ENCODE assay signal across 9 cellular contexts in the genomic region with DNA sequence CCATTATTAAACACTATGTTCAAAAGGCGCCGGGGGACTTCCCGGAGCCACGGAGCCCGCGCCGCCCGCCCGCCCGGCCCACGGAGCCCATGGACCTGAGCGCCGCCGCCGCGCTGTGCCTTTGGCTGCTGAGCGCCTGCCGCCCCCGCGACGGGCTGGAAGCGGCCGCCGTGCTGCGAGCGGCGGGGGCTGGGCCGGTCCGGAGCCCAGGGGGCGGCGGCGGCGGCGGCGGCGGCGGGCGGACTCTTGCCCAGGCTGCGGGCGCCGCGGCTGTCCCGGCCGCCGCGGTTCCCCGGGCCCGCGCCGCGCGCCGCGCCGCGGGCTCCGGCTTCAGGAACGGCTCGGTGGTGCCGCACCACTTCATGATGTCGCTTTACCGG. TPM values are rescaled to one million over a fixed set of nuclear protein-coding genes. Genes with fewer than 3 reads are reported as not detected.
DNase-seq lines count a peak whose midpoint lies in the region; ATAC-seq and TF ChIP-seq lines count a peak whose summit lies in the region.
"Had no signal": no experiment of that assay in that cellular context is flagged by ENCODE, and none has a peak within 500 bp of the region (broad histone marks: within the 10 kb centered on the region; RNA-seq: fewer than 3 reads in every experiment).

No MANE protein-coding gene starts in this region.

- WGBS in liver: 2% methylated on average over 62 of the region's 62 CpGs

- no peak for TF ChIP-seq CTCF in cardiac muscle cell (IDR thresholded peaks at IDR 0.05; ENCODE audit: low read depth, low read length)
- no peak for TF ChIP-seq CTCF in astrocyte of the cerebellum (IDR thresholded peaks at IDR 0.05; ENCODE audit: low read depth, low read length, missing control alignments)
- no peak for TF ChIP-seq CTCF in liver (IDR thresholded peaks at IDR 0.05; ENCODE audit: low read depth, low read length, missing input control)
- TF ChIP-seq CTCF in vagina (IDR thresholded peaks at IDR 0.05): no peak

- no peak for TF ChIP-seq RAD21 in liver (IDR thresholded peaks at IDR 0.05)

- H3K36me3 ChIP-seq in cardiac muscle cell (no peaks in the 10 kb centered on the region), liver (ENCODE audit: control insufficient read depth in 4 of 4, insufficient read depth in 3 of 4, low read depth in 1 of 4, low read length in 3 of 4) (peaks cover 0 to 3% (median 3%) of the 10 kb centered on the region in 4 donors), vagina (no peaks in the 10 kb centered on the region)

- H3K9ac ChIP-seq in liver (ENCODE audit: low read depth in 1 of 2, low read length in 2 of 2): peak overlapping the region in 1 of 2 donors; percentile 80

- H3K4me3 ChIP-seq in cardiac muscle cell (peak overlapping the region; percentile 55), astrocyte of the cerebellum (ENCODE audit: low read depth, low read length) (peak overlapping the region; percentile 23), liver (ENCODE audit: low read depth in 1 of 3, low read length in 3 of 3) (peak overlapping the region; percentile 67 to 82 (median 70)), vagina (peak overlapping the region; percentile 57 to 60)

- DNase-seq in cardiac muscle cell (ENCODE audit: low read depth in 1 of 2, low spot score in 1 of 2) (peak in 1 of 2 donors; percentile 56), cardiac septum (ENCODE audit: low spot score) (no peak), astrocyte of the cerebellum (ENCODE audit: low read depth) (no peak), vagina (ENCODE audit: extremely low spot score in 2 of 2) (no peak)
- DNase-seq in stimulated activated naive CD4-positive, alpha-beta T cell (lab: John Stamatoyannopoulos, UW): no peak
- DNase-seq: NCI-H1092 treated with DMSO at 0.1 percent for 48 hours had no signal

- H3K9me3 ChIP-seq in cardiac muscle cell (ENCODE audit: low read depth) (no peaks in the 10 kb centered on the region), liver (ENCODE audit: control insufficient read depth in 4 of 4, low read length in 3 of 4) (no peaks in the 10 kb centered on the region), vagina (no peaks in the 10 kb centered on the region)

- in situ Hi-C loops in astrocyte of the cerebellum (cut with HindIII; ENCODE audit: low sequenced_read_pairs): no loop called here

- H3K27me3 ChIP-seq in cardiac muscle cell (peaks cover 99% of the 10 kb centered on the region), liver (ENCODE audit: control insufficient read depth in 4 of 4, insufficient read depth in 4 of 4, low read length in 3 of 4) (no peaks in the 10 kb centered on the region), vagina (no peaks in the 10 kb centered on the region)

- no peak overlapping the region for H3K27ac ChIP-seq in cardiac muscle cell
- peak overlapping the region; percentile 78 to 86 for H3K27ac ChIP-seq in liver (ENCODE audit: low read depth in 1 of 2, low read length in 2 of 2)
- H3K27ac ChIP-seq in vagina: peak overlapping the region; percentile 87

- no peak for TF ChIP-seq POLR2A in vagina (IDR thresholded peaks at IDR 0.05)

- ATAC-seq in HG03342 (IDR thresholded peaks at IDR 0.05; ENCODE audit: unreplicated experiment): no peak
- ATAC-seq in GM18520 (IDR thresholded peaks at IDR 0.05; ENCODE audit: unreplicated experiment): no peak

- H3K4me1 ChIP-seq in cardiac muscle cell (ENCODE audit: low read depth): peaks cover 8% of the 10 kb centered on the region
- H3K4me1 ChIP-seq in liver (ENCODE audit: control insufficient read depth in 4 of 4, insufficient read depth in 4 of 4, low read length in 3 of 4): peaks cover 4 to 31% (median 18%) of the 10 kb centered on the region in 4 donors
- H3K4me1 ChIP-seq in vagina: peaks cover 45% of the 10 kb centered on the region

- intact Hi-C loops in cardiac septum (cut with DNase I): loop anchor here (10.0 kb wide), 2 partner anchors 158 to 448 kb away; a partner anchor contains a TSS
- intact Hi-C loops in vagina (cut with DNase I): loop anchor here (10.0 kb wide), 1 partner anchor 448 kb away; no protein-coding TSS in a partner anchor

TF ChIP-seq in liver, 16 proteins besides CTCF, POLR2A, EP300 and RAD21:
- TF ChIP-seq FOXA2 (IDR thresholded peaks at IDR 0.05) (no peak), SP1 (IDR thresholded peaks at IDR 0.05) (no peak), TAF1 (conservative IDR thresholded peaks at IDR 0.05) (no peak), GABPA (IDR thresholded peaks at IDR 0.05 in 1 of 2, conservative IDR thresholded peaks at IDR 0.05 in 1 of 2) (no peak), YY1 (IDR thresholded peaks at IDR 0.05) (no peak), JUND (IDR thresholded peaks at IDR 0.05) (no peak), FOXA1 (IDR thresholded peaks at IDR 0.05) (no peak), NR2F2 (IDR thresholded peaks at IDR 0.05) (no peak), EGR1 (IDR thresholded peaks at IDR 0.05; ENCODE audit: low read depth in 2 of 2) (no peak), HNF4G (IDR thresholded peaks at IDR 0.05) (no peak)
- TF ChIP-seq, protein P1, sequence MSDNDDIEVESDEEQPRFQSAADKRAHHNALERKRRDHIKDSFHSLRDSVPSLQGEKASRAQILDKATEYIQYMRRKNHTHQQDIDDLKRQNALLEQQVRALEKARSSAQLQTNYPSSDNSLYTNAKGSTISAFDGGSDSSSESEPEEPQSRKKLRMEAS (IDR thresholded peaks at IDR 0.05): no peak
- TF ChIP-seq, protein P2, sequence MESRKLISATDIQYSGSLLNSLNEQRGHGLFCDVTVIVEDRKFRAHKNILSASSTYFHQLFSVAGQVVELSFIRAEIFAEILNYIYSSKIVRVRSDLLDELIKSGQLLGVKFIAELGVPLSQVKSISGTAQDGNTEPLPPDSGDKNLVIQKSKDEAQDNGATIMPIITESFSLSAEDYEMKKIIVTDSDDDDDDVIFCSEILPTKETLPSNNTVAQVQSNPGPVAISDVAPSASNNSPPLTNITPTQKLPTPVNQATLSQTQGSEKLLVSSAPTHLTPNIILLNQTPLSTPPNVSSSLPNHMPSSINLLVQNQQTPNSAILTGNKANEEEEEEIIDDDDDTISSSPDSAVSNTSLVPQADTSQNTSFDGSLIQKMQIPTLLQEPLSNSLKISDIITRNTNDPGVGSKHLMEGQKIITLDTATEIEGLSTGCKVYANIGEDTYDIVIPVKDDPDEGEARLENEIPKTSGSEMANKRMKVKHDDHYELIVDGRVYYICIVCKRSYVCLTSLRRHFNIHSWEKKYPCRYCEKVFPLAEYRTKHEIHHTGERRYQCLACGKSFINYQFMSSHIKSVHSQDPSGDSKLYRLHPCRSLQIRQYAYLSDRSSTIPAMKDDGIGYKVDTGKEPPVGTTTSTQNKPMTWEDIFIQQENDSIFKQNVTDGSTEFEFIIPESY (IDR thresholded peaks at IDR 0.05): no peak
- TF ChIP-seq, protein P3, sequence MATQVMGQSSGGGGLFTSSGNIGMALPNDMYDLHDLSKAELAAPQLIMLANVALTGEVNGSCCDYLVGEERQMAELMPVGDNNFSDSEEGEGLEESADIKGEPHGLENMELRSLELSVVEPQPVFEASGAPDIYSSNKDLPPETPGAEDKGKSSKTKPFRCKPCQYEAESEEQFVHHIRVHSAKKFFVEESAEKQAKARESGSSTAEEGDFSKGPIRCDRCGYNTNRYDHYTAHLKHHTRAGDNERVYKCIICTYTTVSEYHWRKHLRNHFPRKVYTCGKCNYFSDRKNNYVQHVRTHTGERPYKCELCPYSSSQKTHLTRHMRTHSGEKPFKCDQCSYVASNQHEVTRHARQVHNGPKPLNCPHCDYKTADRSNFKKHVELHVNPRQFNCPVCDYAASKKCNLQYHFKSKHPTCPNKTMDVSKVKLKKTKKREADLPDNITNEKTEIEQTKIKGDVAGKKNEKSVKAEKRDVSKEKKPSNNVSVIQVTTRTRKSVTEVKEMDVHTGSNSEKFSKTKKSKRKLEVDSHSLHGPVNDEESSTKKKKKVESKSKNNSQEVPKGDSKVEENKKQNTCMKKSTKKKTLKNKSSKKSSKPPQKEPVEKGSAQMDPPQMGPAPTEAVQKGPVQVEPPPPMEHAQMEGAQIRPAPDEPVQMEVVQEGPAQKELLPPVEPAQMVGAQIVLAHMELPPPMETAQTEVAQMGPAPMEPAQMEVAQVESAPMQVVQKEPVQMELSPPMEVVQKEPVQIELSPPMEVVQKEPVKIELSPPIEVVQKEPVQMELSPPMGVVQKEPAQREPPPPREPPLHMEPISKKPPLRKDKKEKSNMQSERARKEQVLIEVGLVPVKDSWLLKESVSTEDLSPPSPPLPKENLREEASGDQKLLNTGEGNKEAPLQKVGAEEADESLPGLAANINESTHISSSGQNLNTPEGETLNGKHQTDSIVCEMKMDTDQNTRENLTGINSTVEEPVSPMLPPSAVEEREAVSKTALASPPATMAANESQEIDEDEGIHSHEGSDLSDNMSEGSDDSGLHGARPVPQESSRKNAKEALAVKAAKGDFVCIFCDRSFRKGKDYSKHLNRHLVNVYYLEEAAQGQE (IDR thresholded peaks at IDR 0.05): no peak

RNA-seq across cellular contexts. Expression of a gene that starts 0.2 kb away (rescaled TPM):
- total RNA-seq in cardiac muscle cell (0.14 and 0.15 TPM in 2 replicates), cardiac septum (0.94 TPM), liver (1 to 10 TPM; 5.0 to 7.2 TPM), vagina (9.3 TPM)
- polyA plus RNA-seq in cardiac muscle cell (0.05 and 0.09 TPM in 2 replicates), liver (1 to 10 TPM in 1 of 2 donors, under 1 TPM in 1; 0.89 to 1.6 TPM)

RNA-seq across cellular contexts. Expression of a gene that starts 16.2 kb away (rescaled TPM):
- total RNA-seq in cardiac muscle cell (18.3 and 20.3 TPM in 2 replicates), cardiac septum (15.6 TPM), liver (10 to 100 TPM in 1 of 2 donors, 1 to 10 TPM in 1; 7.7 to 14.1 TPM), vagina (23.1 TPM)
- polyA plus RNA-seq in cardiac muscle cell (12.0 and 13.5 TPM in 2 replicates), liver (10 to 100 TPM in 1 of 2 donors, 1 to 10 TPM in 1; 7.8 to 15.4 TPM)
